8 cellular contexts compared by ENCODE assay signal in the genomic region with DNA sequence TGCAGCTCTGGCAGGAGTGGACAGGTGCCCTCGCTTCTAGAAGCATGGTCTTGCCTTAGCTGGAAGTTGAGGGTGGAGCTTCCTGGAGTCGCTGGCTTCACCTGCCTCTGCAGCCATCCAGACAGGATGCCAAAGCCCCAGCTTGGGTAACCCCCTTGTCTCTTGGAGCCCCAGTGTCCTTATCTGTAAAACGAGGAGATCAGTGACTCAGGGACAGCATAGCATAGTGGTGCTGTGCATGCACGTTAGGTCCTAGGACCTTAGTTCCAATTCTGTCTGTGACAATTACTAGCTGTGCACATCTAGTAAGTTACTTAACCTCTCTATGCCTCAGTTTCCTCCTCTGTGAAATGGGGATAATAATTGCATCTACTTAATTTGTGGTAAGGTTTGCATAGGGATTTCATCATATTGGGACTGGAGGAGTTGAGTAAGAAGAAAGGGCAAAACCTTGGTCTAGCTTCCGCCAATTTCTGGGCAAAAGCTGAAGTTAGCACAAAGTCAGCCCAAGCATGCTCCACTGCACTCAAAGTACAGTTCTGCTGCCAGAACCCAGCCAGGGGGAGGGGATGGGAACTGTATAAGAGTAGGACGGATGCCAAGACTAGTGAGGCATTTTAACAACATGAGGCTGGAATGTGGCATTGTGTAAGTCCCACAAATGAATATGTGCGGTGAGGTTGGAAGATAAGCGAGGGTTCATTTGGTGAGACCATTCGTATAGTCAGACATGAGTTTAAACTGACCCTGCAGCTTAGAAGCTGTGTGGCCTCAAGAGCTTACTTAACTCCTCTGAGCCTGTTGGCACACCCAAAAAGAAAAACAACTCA. TPM values are rescaled to one million over a fixed set of nuclear protein-coding genes. Genes with fewer than 3 reads are reported as not detected.
A peak's percentile ranks its signal among the peaks of the same experiment; 100 is the strongest.
DNase-seq lines count a peak whose midpoint lies in the region; ATAC-seq and TF ChIP-seq lines count a peak whose summit lies in the region.

No MANE protein-coding gene starts in this region.

- no TSS peak for BruUV-seq in HCT116 (replicated peaks; lab: Mats Ljungman, UMichigan)

- POLR2A ChIA-PET in HCT116 (lab: Charles Lee): interaction anchor here (1.0 kb wide), 1 partner anchor 26 kb away, joined by 3 read pairs; no protein-coding TSS in a partner anchor

- no peaks in the 10 kb centered on the region for H3K9me3 ChIP-seq in HCT116 (ENCODE audit: control insufficient read depth in 1 of 2, insufficient read depth in 1 of 2, low read depth in 1 of 2, low read length in 2 of 2)

- no peaks in the 10 kb centered on the region for H3K36me3 ChIP-seq in HCT116 (ENCODE audit: control insufficient read depth in 1 of 2, insufficient read depth in 2 of 2, low read length in 2 of 2)

- H3K9ac ChIP-seq in HCT116 (ENCODE audit: low read length): peak overlapping the region; percentile 2; the same call in 1 of the 2 replicates

- H3K4me3 ChIP-seq in HCT116 (replicated peaks in 1 of 2; ENCODE audit: low read depth in 1 of 2, low read length in 2 of 2) (no peak overlapping the region), fibroblast of villous mesenchyme (ENCODE audit: low read depth, low read length) (no peak overlapping the region), skeletal muscle cell (ENCODE audit: low read depth, low read length) (no peak overlapping the region)

- peaks cover 18% of the 10 kb centered on the region; the same call in 1 of the 2 replicates for H3K79me2 ChIP-seq in HCT116 (ENCODE audit: insufficient read depth, low read length)

- H3K27me3 ChIP-seq in HCT116 (ENCODE audit: insufficient read depth, low read length): no peaks in the 10 kb centered on the region

- DNase-seq in HCT116 (ENCODE audit: low read depth, low spot score) (no peak), SIG-M5 (lab: John Stamatoyannopoulos, UW) (peak; percentile 67), fibroblast of villous mesenchyme (ENCODE audit: low read depth) (peak; percentile 100), skeletal muscle cell (ENCODE audit: low read depth) (peak; percentile 99), GM20000 (ENCODE audit: low spot score) (no peak)

- H4K20me1 ChIP-seq in HCT116 (ENCODE audit: insufficient read depth): no peaks in the 10 kb centered on the region

- TF ChIP-seq POLR2A in HCT116 (IDR thresholded peaks at IDR 0.05; ENCODE audit: borderline replicate concordance, extremely low read depth, insufficient read depth, insufficient read length): no peak

- ATAC-seq in HCT116 (no peak), HG02852 (IDR thresholded peaks at IDR 0.05; ENCODE audit: unreplicated experiment) (no peak), GM21737 (IDR thresholded peaks at IDR 0.05; ENCODE audit: unreplicated experiment) (no peak), HG03432 (IDR thresholded peaks at IDR 0.05; ENCODE audit: unreplicated experiment) (no peak)

- H2AFZ ChIP-seq in HCT116 (ENCODE audit: low read depth, low read length, poor library complexity, severe bottlenecking): no peak overlapping the region

- H3K4me2 ChIP-seq in HCT116 (ENCODE audit: low read length): peak overlapping the region; percentile 46

- peaks cover 56 to 68% of the 10 kb centered on the region in 2 experiments for H3K4me1 ChIP-seq in HCT116 (ENCODE audit: control insufficient read depth in 1 of 2, insufficient read depth in 2 of 2, low read length in 2 of 2)

- CTCF ChIA-PET in HCT116 (lab: Charles Lee): no interaction called here

- H3K27ac ChIP-seq in HCT116 (ENCODE audit: low read depth, low read length): no peak overlapping the region

- TF ChIP-seq RAD21 in HCT116 (IDR thresholded peaks at IDR 0.05; ENCODE audit: low read depth): no peak

- TF ChIP-seq CTCF in HCT116 (IDR thresholded peaks at IDR 0.05 in 2 of 3, conservative IDR thresholded peaks at IDR 0.05 in 1 of 3; ENCODE audit: borderline replicate concordance in 1 of 3, insufficient read depth in 1 of 3, low read depth in 2 of 3, low read length in 2 of 3) (no peak), fibroblast of villous mesenchyme (IDR thresholded peaks at IDR 0.05; ENCODE audit: insufficient read depth, low read depth, low read length) (no peak), GM20000 (IDR thresholded peaks at IDR 0.05; ENCODE audit: extremely low read depth, missing control alignments) (no peak)

- H3K9me2 ChIP-seq in HCT116 (ENCODE audit: insufficient read depth): no peaks in the 10 kb centered on the region

- intact Hi-C loops in HCT116 (cut with micrococcal nuclease): no loop called here

- RAD21 ChIA-PET in HCT116 (lab: Charles Lee; ENCODE audit: low non-redundant PET in 1 of 2, low total read pairs in 2 of 2, uncharacterized antibody in 2 of 2, unreplicated experiment in 2 of 2): no interaction called here

TF ChIP-seq in HCT116, 20 proteins besides CTCF, POLR2A, EP300 and RAD21:
- no peak for TF ChIP-seq SRF (IDR thresholded peaks at IDR 0.05; ENCODE audit: low read depth)
- TF ChIP-seq CEBPB (IDR thresholded peaks at IDR 0.05; ENCODE audit: low read depth): peak; percentile 69

RNA-seq across cellular contexts. Expression of a gene that starts 24.5 kb away (rescaled TPM):
- total RNA-seq in HCT116 (2021; ENCODE audit: unreplicated experiment) (39.6 TPM), fibroblast of villous mesenchyme (0.43 and 1.9 TPM in 2 replicates)
- polyA plus RNA-seq in HCT116 (2012): 43.2 and 51.3 TPM in 2 replicates

Comparison
In these comparisons a context has a peak if more than half of its experiments do, and no peak if none do; other contexts are left out.
1. DNase-seq: peak in SIG-M5 (single experiment), fibroblast of villous mesenchyme (single experiment) and skeletal muscle cell (single experiment); none in HCT116 (single experiment) and GM20000 (single experiment).
2. RNA of a gene that starts 24.5 kb away (total RNA-seq): 39.6 TPM in HCT116 (single experiment); 0.43 to 1.9 TPM in fibroblast of villous mesenchyme; every median in the first group is over 10 times any median in the second.